Comparison of ENCODE assay signal across 8 cellular contexts in the genomic region with DNA sequence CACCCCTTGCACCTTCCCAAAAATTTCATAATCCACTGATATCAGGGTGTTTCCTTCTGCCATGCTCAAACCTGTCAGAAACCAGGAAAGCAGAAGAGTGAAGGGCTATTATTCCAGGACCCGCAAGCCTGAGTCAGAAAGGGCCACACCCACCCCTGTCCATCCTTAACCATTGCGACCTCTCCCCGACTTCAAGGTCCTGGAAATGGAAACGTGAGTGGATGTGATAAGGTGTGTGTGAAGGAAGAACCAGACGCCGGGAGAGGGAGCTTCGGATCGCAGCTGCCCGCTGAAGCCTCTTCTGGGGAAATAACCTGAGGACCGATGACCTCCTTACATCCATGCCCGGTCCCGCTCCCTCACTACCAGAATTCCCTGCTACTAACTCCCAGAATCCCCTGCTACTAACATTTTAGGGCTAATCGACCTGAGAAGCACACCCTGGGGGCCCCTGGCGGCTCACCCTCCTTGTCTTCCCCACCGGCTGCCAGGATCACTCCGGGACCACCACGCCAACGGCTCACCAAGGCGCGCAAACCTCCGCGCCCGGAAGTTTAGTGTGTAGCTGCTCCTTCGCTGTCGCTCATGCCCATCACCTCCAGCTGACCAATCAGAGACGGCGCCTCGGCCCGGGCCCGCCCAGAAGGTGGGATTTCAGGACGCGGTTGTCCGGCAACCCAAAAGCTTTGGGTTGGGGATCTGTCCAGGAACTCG. TPM values are rescaled to one million over a fixed set of nuclear protein-coding genes. Genes with fewer than 3 reads are reported as not detected.
DNase-seq lines count a peak whose midpoint lies in the region; ATAC-seq and TF ChIP-seq lines count a peak whose summit lies in the region.

A gene (minus strand): TSS at position 534 of the 714 bp plus-strand sequence. CDS start 471 bp downstream, at position 63.

- peaks cover 22% of the 10 kb centered on the region for H3K4me1 Mint-ChIP-seq in activated T-cell treated with anti-CD3 and anti-CD28 coated beads, Interleukin-2, amount 50 U/mL, for 4 hours (ENCODE audit: low read depth)

- peaks cover 13% of the 10 kb centered on the region; the same call in 1 of the 2 replicates for H3K79me2 ChIP-seq in KMS-11 (ENCODE audit: insufficient read depth, low read depth)

- DNase-seq in DMS79 (lab: John Stamatoyannopoulos, UW) (peak; percentile 89), Panc1 (ENCODE audit: low read depth, low spot score) (no peak)
- DNase-seq in activated T-cell treated with anti-CD3 and anti-CD28 coated beads, Interleukin-2, amount 50 U/mL, for 4 hours = peak; percentile 87
- peak; percentile 85 to 90 for DNase-seq in stimulated activated CD8-positive, alpha-beta memory T cell treated with anti-CD3 and anti-CD28 coated beads, Interleukin-7, amount 100 ng/mL, for 48 hours (ENCODE audit: extremely low read depth in 1 of 2, low read depth in 1 of 2)

- no TSS peak for BruUV-seq in Panc1 (replicated peaks; lab: Mats Ljungman, UMichigan)

- H3K36me3 ChIP-seq in KMS-11 (ENCODE audit: insufficient read depth) (no peaks in the 10 kb centered on the region), Panc1 (ENCODE audit: control insufficient read depth, insufficient read depth, low read length) (peaks cover 2% of the 10 kb centered on the region), esophagus (ENCODE audit: control insufficient read depth in 2 of 2, insufficient read depth in 2 of 2, low read length in 1 of 2) (no peaks in the 10 kb centered on the region), muscle layer of duodenum (ENCODE audit: control insufficient read depth in 1 of 2, insufficient read depth in 2 of 2, low read length in 2 of 2) (no peaks in the 10 kb centered on the region)

- WGBS in esophagus, 2 donors = 0% methylated on average over 34 of the region's 34 CpGs

- H3K9ac ChIP-seq in KMS-11 = peak within 1 kb of the TSS; percentile 39; the same call in 1 of the 2 replicates

- no peaks in the 10 kb centered on the region for H3K27me3 ChIP-seq in KMS-11 (ENCODE audit: insufficient read depth, low read depth)
- H3K27me3 ChIP-seq in Panc1 (ENCODE audit: control insufficient read depth, insufficient read depth, low read length) = no peaks in the 10 kb centered on the region
- H3K27me3 ChIP-seq in esophagus (ENCODE audit: control insufficient read depth in 1 of 2, insufficient read depth in 2 of 2, low read length in 2 of 2) = no peaks in the 10 kb centered on the region
- no peaks in the 10 kb centered on the region for H3K27me3 ChIP-seq in muscle layer of duodenum (ENCODE audit: low read depth, low read length)

- H3K9me3 Mint-ChIP-seq in activated T-cell treated with anti-CD3 and anti-CD28 coated beads, Interleukin-2, amount 50 U/mL, for 4 hours = no peaks in the 10 kb centered on the region

- intact Hi-C loops in Panc1 (cut with micrococcal nuclease; ENCODE audit: unreplicated experiment) = no loop called here

- in situ Hi-C loops in Panc1 (cut with HindIII; ENCODE audit: low pct_unique_long_range_greater_than_20kb, low sequenced_read_pairs) = no loop called here

- ATAC-seq in GM21786 (IDR thresholded peaks at IDR 0.05; ENCODE audit: unreplicated experiment) (peak; percentile 98), Panc1 (peak; percentile 98)
- peak; percentile 100 for ATAC-seq in activated T-cell treated with anti-CD3 and anti-CD28 coated beads, Interleukin-2, amount 50 U/mL, for 4 hours

- H3K4me2 ChIP-seq in KMS-11 = peak within 1 kb of the TSS; percentile 63

- H3K9me3 ChIP-seq in Panc1 (ENCODE audit: control insufficient read depth, insufficient read depth, low read depth, low read length) = no peaks in the 10 kb centered on the region
- H3K9me3 ChIP-seq in esophagus (ENCODE audit: control insufficient read depth in 2 of 2, insufficient read depth in 1 of 2, low read depth in 1 of 2, low read length in 1 of 2) = no peaks in the 10 kb centered on the region
- H3K9me3 ChIP-seq in muscle layer of duodenum (ENCODE audit: control insufficient read depth in 1 of 2, low read length in 2 of 2) = no peaks in the 10 kb centered on the region

- POLR2A ChIA-PET in Panc1 (lab: Charles Lee) = interaction anchor here (0.6 to 0.7 kb wide), 3 partner anchors 156 to 441 kb away, joined by 3 to 10 read pairs (median 3); no protein-coding TSS in a partner anchor

- H3K27ac ChIP-seq in KMS-11 = no peak within 1 kb of the TSS
- peak within 1 kb of the TSS; percentile 92 for H3K27ac ChIP-seq in Panc1 (ENCODE audit: low read length)
- H3K27ac ChIP-seq in esophagus (ENCODE audit: low read depth in 2 of 2, low read length in 1 of 2) = peak within 1 kb of the TSS; percentile 69 to 85
- H3K27ac ChIP-seq in muscle layer of duodenum (ENCODE audit: low read length) = peak within 1 kb of the TSS; percentile 72

- peak within 1 kb of the TSS; percentile 100 for H3K4me3 Mint-ChIP-seq in activated T-cell treated with anti-CD3 and anti-CD28 coated beads, Interleukin-2, amount 50 U/mL, for 4 hours

- H3K4me1 ChIP-seq in KMS-11 (ENCODE audit: low read depth, poor library complexity, severe bottlenecking) (peaks cover 9% of the 10 kb centered on the region), Panc1 (ENCODE audit: control insufficient read depth, insufficient read depth, low read length) (peaks cover 12% of the 10 kb centered on the region), esophagus (ENCODE audit: control insufficient read depth in 2 of 2, insufficient read depth in 2 of 2, low read length in 1 of 2) (no peaks in the 10 kb centered on the region), muscle layer of duodenum (ENCODE audit: control insufficient read depth in 1 of 2, insufficient read depth in 2 of 2, low read length in 2 of 2) (peaks cover 0 to 18% of the 10 kb centered on the region in 2 donors)

- no peaks in the 10 kb centered on the region for H4K20me1 ChIP-seq in KMS-11 (ENCODE audit: insufficient read depth)

- TF ChIP-seq CTCF in KMS-11 (conservative IDR thresholded peaks at IDR 0.05; ENCODE audit: low read depth, low read length) = no peak
- TF ChIP-seq CTCF in Panc1 (IDR thresholded peaks at IDR 0.05) = no peak

- H2AFZ ChIP-seq in KMS-11 (ENCODE audit: low read depth) = peak within 1 kb of the TSS; percentile 58

- CTCF ChIA-PET in Panc1 (lab: Charles Lee) = no interaction called here

- H3K27me3 Mint-ChIP-seq in activated T-cell treated with anti-CD3 and anti-CD28 coated beads, Interleukin-2, amount 50 U/mL, for 4 hours (ENCODE audit: low read depth) = no peaks in the 10 kb centered on the region

- H3K4me3 ChIP-seq in KMS-11 (IDR thresholded peaks at IDR 0.05; ENCODE audit: insufficient read depth, low read depth, low read length) = no peak within 1 kb of the TSS
- H3K4me3 ChIP-seq in Panc1 (ENCODE audit: low read depth in 2 of 2, low read length in 2 of 2) = peak within 1 kb of the TSS; percentile 85
- peak within 1 kb of the TSS; percentile 76 to 79 for H3K4me3 ChIP-seq in esophagus (ENCODE audit: low read depth in 1 of 2, low read length in 2 of 2)
- H3K4me3 ChIP-seq in muscle layer of duodenum (ENCODE audit: low read depth in 1 of 2, low read length in 2 of 2) = peak within 1 kb of the TSS; percentile 82 to 94

- peaks cover 7% of the 10 kb centered on the region for H3K36me3 Mint-ChIP-seq in activated T-cell treated with anti-CD3 and anti-CD28 coated beads, Interleukin-2, amount 50 U/mL, for 4 hours (ENCODE audit: insufficient read depth)

RNA-seq across cellular contexts. Expression of the gene that starts here (rescaled TPM):
- total RNA-seq in Panc1 (2021; ENCODE audit: unreplicated experiment) = 21.3 TPM
- polyA plus RNA-seq in Panc1 (2012; ENCODE audit: insufficient read length) = 15.3 TPM
- 10 to 100 TPM; 16.0 to 17.3 (median 16.8) TPM for total RNA-seq in activated T-cell treated with anti-CD3 and anti-CD28 coated beads, Interleukin-2, amount 50 U/mL, for 4 hours
- polyA plus RNA-seq in esophagus = 10 to 100 TPM; 12.0 to 24.1 TPM
